Comparison of ENCODE assay signal across 11 cellular contexts in genomic region chr12:39723831-39724230, GRCh38.
DNase-seq lines count a peak whose midpoint lies in the region; ATAC-seq, FAIRE-seq and TF ChIP-seq lines count a peak whose summit lies in the region.
"Had no signal": no experiment of that assay in that cellular context is flagged by ENCODE, and none has a peak within 500 bp of the region (broad histone marks: within the 10 kb centered on the region; RNA-seq: fewer than 3 reads in every experiment).

No MANE protein-coding gene starts in this region.

- H4K8ac ChIP-seq in H9 (replicated peaks; ENCODE audit: insufficient read length, low read depth, low read length), result no peak overlapping the region

- no peak overlapping the region for H3K4me3 Mint-ChIP-seq in H9
- H3K4me3 Mint-ChIP-seq: naive B cell had no signal

- no peak overlapping the region for H3K4me3 ChIP-seq in fibroblast of pulmonary artery (replicated peaks; ENCODE audit: low read depth, low read length)
- no peak overlapping the region for H3K4me3 ChIP-seq in sigmoid colon
- H3K4me3 ChIP-seq in small intestine (ENCODE audit: low read depth in 1 of 2, low read length in 2 of 2), result no peak overlapping the region

- no peak overlapping the region for H2AK5ac ChIP-seq in H9 (ENCODE audit: insufficient read length, low read length)

- H3K23me2 ChIP-seq in H9 (ENCODE audit: insufficient read length, low read depth, low read length, poor library complexity, severe bottlenecking), result no peaks in the 10 kb centered on the region

- no peaks in the 10 kb centered on the region for H3K79me1 ChIP-seq in H9 (ENCODE audit: insufficient read depth, low read depth, low read length, poor library complexity, severe bottlenecking)

- no peak overlapping the region for H3K27ac Mint-ChIP-seq in H9
- H3K27ac Mint-ChIP-seq: naive B cell had no signal

- ATAC-seq in HG02840 (IDR thresholded peaks at IDR 0.05; ENCODE audit: low FRiP score, unreplicated experiment) (no peak), HG02763 (IDR thresholded peaks at IDR 0.05; ENCODE audit: unreplicated experiment) (no peak)

- no peak overlapping the region for H2BK120ac ChIP-seq in H9 (ENCODE audit: low read depth, low read length, poor library complexity, severe bottlenecking)

- no peak overlapping the region for H2AFZ ChIP-seq in H9 (ENCODE audit: low read length)

- no CpG with 5 or more reads among the region's 6 CpGs for WGBS in H9 (ENCODE audit: extremely low coverage, insufficient read length, low lambda C conversion rate)
- 70 to 71% methylated on average over 6 of the region's 6 CpGs for WGBS in sigmoid colon, 2 donors
- 60 to 77% (median 61%) methylated on average over 6 of the region's 6 CpGs for WGBS in small intestine, 3 donors

- no peak overlapping the region for H3T11ph ChIP-seq in H9 (ENCODE audit: low read length)

- H3K27ac ChIP-seq in H9 (ENCODE audit: insufficient read length, low read depth, low read length) (no peak overlapping the region), RWPE1 (no peak overlapping the region), sigmoid colon (no peak overlapping the region), small intestine (ENCODE audit: low read depth in 1 of 2, low read length in 1 of 2) (no peak overlapping the region)

- no peaks in the 10 kb centered on the region for H3K79me2 ChIP-seq in H9 (ENCODE audit: insufficient read depth, low read length)

- H4K20me1 ChIP-seq in H9 (ENCODE audit: control insufficient read depth, insufficient read depth, insufficient read length), result no peaks in the 10 kb centered on the region

- TF ChIP-seq POLR2A in sigmoid colon (IDR thresholded peaks at IDR 0.05), result no peak

- H2BK5ac ChIP-seq in H9 (ENCODE audit: insufficient read length, low read length), result no peak overlapping the region

- no peak overlapping the region for H2BK12ac ChIP-seq in H9 (ENCODE audit: insufficient read length, low read depth, low read length)

- intact Hi-C loops in sigmoid colon (cut with DNase I), result no loop called here

- TF ChIP-seq EP300 in sigmoid colon (IDR thresholded peaks at IDR 0.05), result no peak

- no peak overlapping the region for H3K4ac ChIP-seq in H9 (ENCODE audit: low read depth, low read length)

- H3K4me1 ChIP-seq in H9 (ENCODE audit: insufficient read depth, low read length) (no peaks in the 10 kb centered on the region), sigmoid colon (no peaks in the 10 kb centered on the region), small intestine (ENCODE audit: control insufficient read depth in 2 of 2, insufficient read depth in 1 of 2, low read depth in 1 of 2, low read length in 1 of 2) (no peaks in the 10 kb centered on the region)

- H3K23ac ChIP-seq in H9 (ENCODE audit: insufficient read length, low read depth, low read length), result no peak overlapping the region

- H3K18ac ChIP-seq in H9 (ENCODE audit: insufficient read length, low read depth, low read length), result no peak overlapping the region

- no peak overlapping the region for H3K4me2 ChIP-seq in H9 (ENCODE audit: insufficient read depth, insufficient read length, low read length)

- H4K91ac ChIP-seq in H9 (ENCODE audit: insufficient read length, low read depth, low read length), result no peak overlapping the region

- TF ChIP-seq CTCF in H9 (conservative IDR thresholded peaks at IDR 0.05) (no peak), RWPE1 (conservative IDR thresholded peaks at IDR 0.05; ENCODE audit: low read depth) (no peak), fibroblast of pulmonary artery (IDR thresholded peaks at IDR 0.05; ENCODE audit: low read length, missing control alignments) (no peak), sigmoid colon (IDR thresholded peaks at IDR 0.05) (no peak)

- no peak overlapping the region for H2BK15ac ChIP-seq in H9 (ENCODE audit: low read depth, low read length)

- POLR2A ChIA-PET in RWPE1 (lab: Yijun Ruan, JAX; ENCODE audit: low non-redundant PET), result no interaction called here

- no peak overlapping the region for H3K56ac ChIP-seq in H9 (ENCODE audit: insufficient read length, low read depth, low read length)

- H3K9me3 Mint-ChIP-seq in H9, result peaks cover 6 to 10% of the 10 kb centered on the region in 2 experiments; a peak in 3 of 5 replicates

- CTCF ChIA-PET in RWPE1 (lab: Yijun Ruan, JAX), result no interaction called here

- H3K4me1 Mint-ChIP-seq in H9, result no peaks in the 10 kb centered on the region; a peak in 2 of 4 replicates
- H3K4me1 Mint-ChIP-seq: naive B cell had no signal

- no peak overlapping the region for H2BK20ac ChIP-seq in H9 (ENCODE audit: low read depth, low read length, poor library complexity, severe bottlenecking)

- H3K36me3 Mint-ChIP-seq in H9 (ENCODE audit: insufficient read depth in 1 of 3, low read depth in 3 of 3), result peaks cover 0 to 4% (median under 1%) of the 10 kb centered on the region in 3 experiments; a peak in 3 of 7 replicates
- H3K36me3 Mint-ChIP-seq: naive B cell had no signal

- H3K9me3 ChIP-seq in H9 (ENCODE audit: control insufficient read depth, low read depth, low read length) (no peaks in the 10 kb centered on the region), sigmoid colon (peaks cover 0 to 3% (median 0%) of the 10 kb centered on the region in 4 donors), small intestine (ENCODE audit: control insufficient read depth, low read depth) (no peaks in the 10 kb centered on the region)

- no peak overlapping the region for H3K14ac ChIP-seq in H9 (ENCODE audit: insufficient read depth, low read length)

- H4K5ac ChIP-seq in H9 (ENCODE audit: insufficient read length, low read depth, low read length), result no peak overlapping the region

- DNase-seq in AML-193 (lab: John Stamatoyannopoulos, UW) (peak; percentile 20 to 23), H9 (peak; percentile 30), RWPE1 (ENCODE audit: low spot score) (peak; percentile 57), fibroblast of pulmonary artery (ENCODE audit: low read depth) (peak; percentile 58), sigmoid colon (no peak), small intestine (no peak)
- DNase-seq: naive B cell, NCI-H2227 treated with DMSO at 0.1 percent for 48 hours had no signal

- H3K27me3 ChIP-seq in H9 (ENCODE audit: insufficient read depth, low read length), result no peaks in the 10 kb centered on the region
- no peaks in the 10 kb centered on the region for H3K27me3 ChIP-seq in sigmoid colon
- no peaks in the 10 kb centered on the region for H3K27me3 ChIP-seq in small intestine (ENCODE audit: control insufficient read depth in 2 of 2, insufficient read depth in 2 of 2, low read length in 2 of 2)

- H3K36me3 ChIP-seq in sigmoid colon, result no peaks in the 10 kb centered on the region
- H3K36me3 ChIP-seq in small intestine (ENCODE audit: control insufficient read depth in 2 of 2, insufficient read depth in 2 of 2, low read length in 2 of 2), result no peaks in the 10 kb centered on the region

- FAIRE-seq in small intestine (lab: Jason Lieb, UNC), result no peak
- FAIRE-seq: G401.6 had no signal

- H3K27me3 Mint-ChIP-seq in H9 (ENCODE audit: low read depth), result no peaks in the 10 kb centered on the region

- H3K9ac ChIP-seq in H9 (ENCODE audit: extremely low read depth, insufficient read length, low read length), result no peak overlapping the region

Comparison
In these comparisons a context has a peak if more than half of its experiments do, and no peak if none do; other contexts are left out.
1. DNase-seq: peak in AML-193 (2 of 2), H9 (single experiment), RWPE1 (single experiment) and fibroblast of pulmonary artery (single experiment); none in sigmoid colon (single experiment) and small intestine (single experiment).